ENCODE assay signal across 8 cellular contexts in the genomic region with DNA sequence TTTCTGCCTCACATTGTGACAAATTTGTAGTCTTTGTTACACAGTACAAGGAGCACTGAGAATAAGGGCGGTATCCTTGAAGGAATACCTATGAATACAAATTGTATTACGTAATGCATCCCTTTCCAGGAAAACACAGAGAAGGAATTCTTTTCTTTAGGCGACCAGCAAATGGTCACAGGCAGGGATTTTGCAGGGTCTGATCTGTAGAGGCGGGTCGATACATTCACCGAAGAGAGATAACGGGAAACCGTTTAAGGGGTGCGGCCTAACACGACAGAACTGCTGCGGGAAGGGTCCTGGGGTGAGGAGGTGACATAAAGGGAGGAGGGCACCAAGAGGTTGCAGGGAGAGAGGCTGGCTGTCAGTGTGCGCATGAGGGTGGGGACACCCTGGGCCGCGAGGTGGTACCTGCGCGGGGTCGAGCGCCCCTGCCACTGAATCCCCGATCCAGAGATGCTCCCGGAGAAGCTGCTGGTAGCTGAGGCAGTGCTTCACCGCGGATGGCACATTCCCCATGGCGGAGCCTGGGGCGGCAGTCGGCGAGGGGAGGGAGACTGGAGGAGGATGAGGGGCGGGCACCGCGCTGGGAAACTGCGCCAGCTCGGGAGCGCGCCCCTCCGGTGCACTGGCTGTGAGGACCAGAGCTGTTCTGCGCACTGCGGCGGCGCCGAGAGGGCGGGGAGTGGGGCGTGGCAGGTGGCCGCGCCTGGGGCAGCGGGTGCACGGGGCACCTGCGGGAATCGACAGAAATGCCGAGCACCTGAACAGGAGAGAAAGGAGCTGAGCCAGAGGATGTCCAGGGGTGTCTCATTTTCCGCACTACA. TPM values are rescaled to one million over a fixed set of nuclear protein-coding genes. Genes with fewer than 3 reads are reported as not detected.
DNase-seq lines count a peak whose midpoint lies in the region; ATAC-seq and TF ChIP-seq lines count a peak whose summit lies in the region.

Gene HMGCLL1 (minus strand): TSS at position 656 of the 827 bp plus-strand sequence. CDS start 137 bp downstream, at position 519.

- H3K9me3 ChIP-seq in heart left ventricle: peaks cover 0 to 10% (median 3%) of the 10 kb centered on the region in 12 donors
- H3K9me3 ChIP-seq in osteoblast (ENCODE audit: low read depth, low read length): no peaks in the 10 kb centered on the region
- no peaks in the 10 kb centered on the region for H3K9me3 ChIP-seq in CD8-positive, alpha-beta T cell (ENCODE audit: low read length)

- H3K36me3 Mint-ChIP-seq in activated T-helper 17 cell treated with anti-CD3 and anti-CD28 coated beads, Interleukin-2, amount 50 U/mL, for 72 hours (ENCODE audit: low read depth): no peaks in the 10 kb centered on the region
- no peaks in the 10 kb centered on the region for H3K36me3 Mint-ChIP-seq in immature natural killer cell
- no peaks in the 10 kb centered on the region for H3K36me3 Mint-ChIP-seq in CD8-positive, alpha-beta T cell

- TF ChIP-seq POLR2A in heart left ventricle (IDR thresholded peaks at IDR 0.05): no peak

- H3K4me1 ChIP-seq in heart left ventricle: peaks cover 0 to 6% (median 0%) of the 10 kb centered on the region in 12 donors
- H3K4me1 ChIP-seq in osteoblast (ENCODE audit: insufficient read depth, low read length): peaks cover 3% of the 10 kb centered on the region
- H3K4me1 ChIP-seq in CD8-positive, alpha-beta T cell (ENCODE audit: insufficient read depth, low read length): no peaks in the 10 kb centered on the region

- no peak within 1 kb of the TSS for H3K27ac Mint-ChIP-seq in activated T-helper 17 cell treated with anti-CD3 and anti-CD28 coated beads, Interleukin-2, amount 50 U/mL, for 72 hours
- H3K27ac Mint-ChIP-seq in immature natural killer cell: no peak within 1 kb of the TSS
- H3K27ac Mint-ChIP-seq in CD8-positive, alpha-beta T cell: no peak within 1 kb of the TSS

- H3K4me3 ChIP-seq in heart left ventricle: peak within 1 kb of the TSS; percentile 19 to 67 (median 55)
- H3K4me3 ChIP-seq in osteoblast (ENCODE audit: insufficient read depth, low read length): peak within 1 kb of the TSS; percentile 59
- H3K4me3 ChIP-seq in CD8-positive, alpha-beta T cell (ENCODE audit: low read depth, low read length): no peak within 1 kb of the TSS

- POLR2A ChIA-PET in CD8-positive, alpha-beta T cell (lab: Charles Lee): no interaction called here

- no peaks in the 10 kb centered on the region for H3K4me1 Mint-ChIP-seq in activated T-helper 17 cell treated with anti-CD3 and anti-CD28 coated beads, Interleukin-2, amount 50 U/mL, for 72 hours
- no peaks in the 10 kb centered on the region for H3K4me1 Mint-ChIP-seq in immature natural killer cell
- H3K4me1 Mint-ChIP-seq in CD8-positive, alpha-beta T cell (ENCODE audit: low read depth): no peaks in the 10 kb centered on the region

- peak within 1 kb of the TSS; percentile 58 for H2AFZ ChIP-seq in osteoblast (ENCODE audit: low read length)

- H3K36me3 ChIP-seq in heart left ventricle (no peaks in the 10 kb centered on the region), osteoblast (ENCODE audit: insufficient read depth, low read length) (no peaks in the 10 kb centered on the region)
- H3K36me3 ChIP-seq in CD8-positive, alpha-beta T cell (ENCODE audit: insufficient read depth, low read length): no peaks in the 10 kb centered on the region

- 5 to 8% (median 6%) methylated on average over 43 to 49 of the region's 49 CpGs for WGBS in heart left ventricle, 4 donors

- CTCF ChIA-PET in CD8-positive, alpha-beta T cell (lab: Charles Lee): no interaction called here

- H3K27me3 Mint-ChIP-seq in activated T-helper 17 cell treated with anti-CD3 and anti-CD28 coated beads, Interleukin-2, amount 50 U/mL, for 72 hours: peaks cover 4% of the 10 kb centered on the region
- H3K27me3 Mint-ChIP-seq in immature natural killer cell (ENCODE audit: low read depth in 3 of 3): peaks cover 0 to 2% (median 0%) of the 10 kb centered on the region in 3 donors
- H3K27me3 Mint-ChIP-seq in CD8-positive, alpha-beta T cell (ENCODE audit: low read depth): peaks cover 5% of the 10 kb centered on the region

- intact Hi-C loops in heart left ventricle (cut with DNase I): loop anchor here in 1 of 10 donors (10.0 kb wide), 2 partner anchors 124 to 296 kb away; partner anchors contain the start of gene BMP5
- intact Hi-C loops in CD8-positive, alpha-beta T cell (cut with DNase I, micrococcal nuclease): no loop called here

- H3K27ac ChIP-seq in heart left ventricle (peak within 1 kb of the TSS; percentile 33 to 78 (median 58)), osteoblast (ENCODE audit: low read depth, low read length) (no peak within 1 kb of the TSS)
- no peak within 1 kb of the TSS for H3K27ac ChIP-seq in CD8-positive, alpha-beta T cell (ENCODE audit: low read depth, low read length)

- ATAC-seq in SK-N-SH treated with all-trans-retinoic acid at 6 μM for 48 hours: peak; percentile 90
- peak; percentile 77 to 89 (median 86) for ATAC-seq in heart left ventricle
- ATAC-seq in activated T-helper 17 cell treated with anti-CD3 and anti-CD28 coated beads, Interleukin-2, amount 50 U/mL, for 72 hours (replicated peaks): no peak
- no peak for ATAC-seq in GM21576 (IDR thresholded peaks at IDR 0.05; ENCODE audit: unreplicated experiment)
- ATAC-seq in CD8-positive, alpha-beta T cell: no peak

- DNase-seq in GM20000 (ENCODE audit: low spot score) (peak; percentile 11), heart left ventricle (peak; percentile 37 to 77 (median 54)), osteoblast (ENCODE audit: insufficient read length, low spot score, missing footprints) (peak; percentile 60), immature natural killer cell (no peak)
- DNase-seq in CD8-positive, alpha-beta T cell: no peak

- H3K9me3 Mint-ChIP-seq in activated T-helper 17 cell treated with anti-CD3 and anti-CD28 coated beads, Interleukin-2, amount 50 U/mL, for 72 hours: peaks cover 15% of the 10 kb centered on the region
- H3K9me3 Mint-ChIP-seq in immature natural killer cell: peaks cover 3 to 32% (median 21%) of the 10 kb centered on the region in 6 donors
- peaks cover 13% of the 10 kb centered on the region for H3K9me3 Mint-ChIP-seq in CD8-positive, alpha-beta T cell

- no peaks in the 10 kb centered on the region for H3K79me2 ChIP-seq in osteoblast (ENCODE audit: insufficient read depth, low read length)

- peaks cover 0 to 7% (median 0%) of the 10 kb centered on the region in 9 donors for H3K27me3 ChIP-seq in heart left ventricle
- H3K27me3 ChIP-seq in osteoblast (ENCODE audit: insufficient read depth, low read length): peaks cover 17% of the 10 kb centered on the region
- no peaks in the 10 kb centered on the region for H3K27me3 ChIP-seq in CD8-positive, alpha-beta T cell (ENCODE audit: insufficient read depth, low read length)

- peak within 1 kb of the TSS; percentile 72 for H3K4me2 ChIP-seq in osteoblast (ENCODE audit: insufficient read depth, low read length)

- no peaks in the 10 kb centered on the region for H4K20me1 ChIP-seq in osteoblast (ENCODE audit: insufficient read depth, low read length)

- TF ChIP-seq CTCF in GM20000 (IDR thresholded peaks at IDR 0.05; ENCODE audit: extremely low read depth, missing control alignments) (no peak), heart left ventricle (IDR thresholded peaks at IDR 0.05) (peak in 1 of 12 donors; percentile 18), osteoblast (IDR thresholded peaks at IDR 0.05; ENCODE audit: extremely low read depth, low read depth, low read length) (no peak)
- TF ChIP-seq CTCF in CD8-positive, alpha-beta T cell (IDR thresholded peaks at IDR 0.05): no peak

- no peak within 1 kb of the TSS for H3K4me3 Mint-ChIP-seq in activated T-helper 17 cell treated with anti-CD3 and anti-CD28 coated beads, Interleukin-2, amount 50 U/mL, for 72 hours
- H3K4me3 Mint-ChIP-seq in immature natural killer cell: no peak within 1 kb of the TSS
- H3K4me3 Mint-ChIP-seq in CD8-positive, alpha-beta T cell: no peak within 1 kb of the TSS

TF ChIP-seq in SK-N-SH treated with all-trans-retinoic acid at 6 μM for 48 hours, 23 proteins besides CTCF, POLR2A, EP300 and RAD21:
- TF ChIP-seq CSRNP3 (CRISPR knock-in tag; IDR thresholded peaks at IDR 0.05) (no peak), ISL1 (CRISPR knock-in tag; IDR thresholded peaks at IDR 0.05) (no peak), ZFP30 (CRISPR knock-in tag; IDR thresholded peaks at IDR 0.05) (no peak), ZNF565 (CRISPR knock-in tag; conservative IDR thresholded peaks at IDR 0.05; ENCODE audit: low read depth) (no peak)
TF ChIP-seq in SK-N-SH treated with all-trans-retinoic acid at 6 μM for 48 hours: peak in this region for 0.

RNA-seq across cellular contexts. Expression of gene HMGCLL1, which starts in this region (rescaled TPM):
- total RNA-seq in heart left ventricle (1 to 10 TPM in 4 of 9 donors, under 1 TPM in 5; 0.44 to 1.6 (median 0.89) TPM), osteoblast (under 0.01 and 0.36 TPM in 2 replicates)
- polyA plus RNA-seq in heart left ventricle (under 1 TPM; 0.38 to 0.46 TPM), immature natural killer cell (not detected)
- not detected for total RNA-seq in activated T-helper 17 cell treated with anti-CD3 and anti-CD28 coated beads, Interleukin-2, amount 50 U/mL, for 72 hours
- not detected for total RNA-seq in CD8-positive, alpha-beta T cell

Comparison
In these comparisons a context has a peak if more than half of its experiments do, and no peak if none do; other contexts are left out.
1. Peak in DNase-seq, H3K4me3 ChIP-seq and H3K4me2 ChIP-seq in osteoblast; RNA of the gene not detected or under 1 TPM.
2. DNase-seq: peak in GM20000 (single experiment) and heart left ventricle (5 of 5); none in immature natural killer cell (0 of 3) and CD8-positive, alpha-beta T cell (0 of 7).
3. ATAC-seq: peak in SK-N-SH treated with all-trans-retinoic acid at 6 μM for 48 hours (single experiment) and heart left ventricle (4 of 4); none in activated T-helper 17 cell treated with anti-CD3 and anti-CD28 coated beads, Interleukin-2, amount 50 U/mL, for 72 hours (single experiment), GM21576 (single experiment) and CD8-positive, alpha-beta T cell (single experiment).
4. H3K27ac ChIP-seq: peak in heart left ventricle (12 of 12); none in osteoblast (single experiment) and CD8-positive, alpha-beta T cell (single experiment).